ENCODE assay signal across 20 cellular contexts in the genomic region with DNA sequence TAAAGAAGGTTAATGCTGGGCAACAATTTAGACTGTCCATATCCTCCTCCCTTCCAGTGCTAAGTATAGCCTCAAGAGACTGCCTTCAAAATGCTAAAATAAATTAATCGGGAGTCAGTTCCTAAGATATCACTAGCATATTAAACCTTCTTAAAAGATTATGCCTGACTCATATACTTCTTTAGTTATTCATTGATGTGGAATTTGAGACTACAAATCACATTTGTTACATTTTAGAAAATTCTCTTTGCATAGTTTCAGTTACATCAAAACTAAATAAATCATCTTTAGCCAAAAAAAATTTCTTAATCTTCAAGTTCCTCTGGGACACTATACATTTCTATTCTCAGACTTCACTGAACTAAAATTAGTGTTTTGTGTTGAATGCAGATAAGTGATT.
"Had no signal": no experiment of that assay in that cellular context is flagged by ENCODE, and none has a peak within 500 bp of the region (broad histone marks: within the 10 kb centered on the region; RNA-seq: fewer than 3 reads in every experiment).

No MANE protein-coding gene starts in this region.

- H3K27ac Mint-ChIP-seq: activated CD4-positive, alpha-beta T cell treated with anti-CD3 and anti-CD28 coated beads, Interleukin-2, amount 10 ng/mL, durations not matched to agents 24 days and 14 days; activated naive CD8-positive, alpha-beta T cell treated with anti-CD3 and anti-CD28 coated beads for 36 hours; activated T-cell treated with anti-CD3 and anti-CD28 coated beads, Interleukin-2, amount 50 U/mL, for 72 hours; endodermal cell; nephron; progenitor cell of endocrine pancreas had no signal

- H3K4me3 ChIP-seq: breast epithelium, dorsolateral prefrontal cortex, suprapubic skin had no signal

- H3K27ac ChIP-seq: breast epithelium, dorsolateral prefrontal cortex, suprapubic skin had no signal

- H3K9me3 ChIP-seq: breast epithelium, suprapubic skin had no signal

- DNase-seq: activated CD4-positive, alpha-beta T cell treated with anti-CD3 and anti-CD28 coated beads, Interleukin-2, amount 10 ng/mL, durations not matched to agents 24 days and 14 days; activated CD4-positive, CD25-positive, alpha-beta regulatory T cell; activated CD8-positive, alpha-beta memory T cell treated with anti-CD3 and anti-CD28 coated beads, Interleukin-2, amount 50 U/mL, for 48 hours; activated gamma-delta T cell; activated naive CD8-positive, alpha-beta T cell treated with anti-CD3 and anti-CD28 coated beads for 36 hours; activated T-cell treated with anti-CD3 and anti-CD28 coated beads, Interleukin-2, amount 50 U/mL, for 72 hours; anterior cingulate cortex; dorsolateral prefrontal cortex; endodermal cell; foreskin melanocyte; mesendoderm; occipital lobe; right cardiac atrium; stimulated activated naive CD8-positive, alpha-beta T cell treated with anti-CD3 and anti-CD28 coated beads, Interleukin-15, Interleukin-2, amounts not matched to agents 100 U/mL and 50 U/mL, for 24 hours; trophoblast cell had no signal

- H3K36me3 ChIP-seq: breast epithelium, suprapubic skin had no signal

- H3K9me3 Mint-ChIP-seq: activated CD4-positive, alpha-beta T cell treated with anti-CD3 and anti-CD28 coated beads, Interleukin-2, amount 10 ng/mL, durations not matched to agents 24 days and 14 days; activated naive CD8-positive, alpha-beta T cell treated with anti-CD3 and anti-CD28 coated beads for 36 hours; endodermal cell; nephron had no signal

- H3K4me1 ChIP-seq: breast epithelium, suprapubic skin had no signal

- H3K36me3 Mint-ChIP-seq: activated naive CD8-positive, alpha-beta T cell treated with anti-CD3 and anti-CD28 coated beads for 36 hours had no signal

- H3K4me3 Mint-ChIP-seq: activated CD4-positive, alpha-beta T cell treated with anti-CD3 and anti-CD28 coated beads, Interleukin-2, amount 10 ng/mL, durations not matched to agents 24 days and 14 days; activated naive CD8-positive, alpha-beta T cell treated with anti-CD3 and anti-CD28 coated beads for 36 hours; activated T-cell treated with anti-CD3 and anti-CD28 coated beads, Interleukin-2, amount 50 U/mL, for 72 hours; endodermal cell; nephron had no signal

- H3K27me3 ChIP-seq: breast epithelium, dorsolateral prefrontal cortex, suprapubic skin had no signal

- H3K27me3 Mint-ChIP-seq: activated CD4-positive, alpha-beta T cell treated with anti-CD3 and anti-CD28 coated beads, Interleukin-2, amount 10 ng/mL, durations not matched to agents 24 days and 14 days; activated naive CD8-positive, alpha-beta T cell treated with anti-CD3 and anti-CD28 coated beads for 36 hours; progenitor cell of endocrine pancreas had no signal

- H3K4me1 Mint-ChIP-seq: activated CD4-positive, alpha-beta T cell treated with anti-CD3 and anti-CD28 coated beads, Interleukin-2, amount 10 ng/mL, durations not matched to agents 24 days and 14 days; activated naive CD8-positive, alpha-beta T cell treated with anti-CD3 and anti-CD28 coated beads for 36 hours; endodermal cell had no signal

- ATAC-seq: activated T-cell treated with anti-CD3 and anti-CD28 coated beads, Interleukin-2, amount 50 U/mL, for 72 hours; right cardiac atrium; stimulated activated naive CD8-positive, alpha-beta T cell treated with anti-CD3 and anti-CD28 coated beads, Interleukin-15, Interleukin-2, amounts not matched to agents 100 U/mL and 50 U/mL, for 24 hours had no signal

- FAIRE-seq: TTC549 had no signal
